In genomic region chr10:102188941-102189898, GRCh38 we compare ENCODE assay signal across 16 cellular contexts. TPM values are rescaled to one million over a fixed set of nuclear protein-coding genes. Genes with fewer than 3 reads are reported as not detected.
A peak's percentile ranks its signal among the peaks of the same experiment; 100 is the strongest.
DNase-seq lines count a peak whose midpoint lies in the region; ATAC-seq, FAIRE-seq and TF ChIP-seq lines count a peak whose summit lies in the region.
"Not testable (repeated sequence)": the region's sequence is repeated elsewhere in the genome, so short reads cannot be mapped to it uniquely, and the experiment has no call there.
"Had no signal": no experiment of that assay in that cellular context is flagged by ENCODE, and none has a peak within 500 bp of the region (broad histone marks: within the 10 kb centered on the region; RNA-seq: fewer than 3 reads in every experiment).

No MANE protein-coding gene starts in this region.

- not testable (repeated sequence) for H3K27me3 Mint-ChIP-seq in activated T-helper 17 cell treated with anti-CD3 and anti-CD28 coated beads, Interleukin-2, amount 50 U/mL, for 72 hours

- H3K9ac ChIP-seq in BLaER1 treated with 17β-estradiol and CSF1 and Interleukin-3, amounts not matched to agents 10 nM and 100 nM; HepG2 (ENCODE audit: insufficient read depth, low read depth, low read length): not testable (repeated sequence)

- not testable (repeated sequence) for FAIRE-seq in HepG2 (lab: Jason Lieb, UNC); small intestine (lab: Jason Lieb, UNC)

- peak overlapping the region in 7 of 11 experiments; percentile 7 to 61 (median 20); a peak in 7 of 22 replicates for H3K4me2 ChIP-seq in BLaER1 treated with 17β-estradiol and CSF1 and Interleukin-3, amounts not matched to agents 10 nM and 100 nM
- peak overlapping the region; percentile 9 for H3K4me2 ChIP-seq in HepG2 (ENCODE audit: low read depth, low read length)

- H3K9me3 Mint-ChIP-seq in activated T-helper 17 cell treated with anti-CD3 and anti-CD28 coated beads, Interleukin-2, amount 50 U/mL, for 72 hours = not testable (repeated sequence)

- 24% methylated on average over 5 of the region's 7 CpGs for WGBS in HepG2 (ENCODE audit: low lambda C conversion rate)
- 16 to 43% (median 23%) methylated on average over 7 of the region's 7 CpGs for WGBS in small intestine, 3 donors

- TF ChIP-seq EP300 in HepG2 (IDR thresholded peaks at IDR 0.05; ENCODE audit: low read depth in 2 of 2, low read length in 2 of 2); HepG2 (CRISPR knock-in tag; IDR thresholded peaks at IDR 0.05; ENCODE audit: borderline replicate concordance): not testable (repeated sequence)

- not testable (repeated sequence) for H3K36me3 Mint-ChIP-seq in activated T-helper 17 cell treated with anti-CD3 and anti-CD28 coated beads, Interleukin-2, amount 50 U/mL, for 72 hours (ENCODE audit: low read depth)

- H3K79me2 ChIP-seq in HepG2 (ENCODE audit: insufficient read depth, low read length) = not testable (repeated sequence)

- H3K4me1 ChIP-seq in BLaER1 treated with 17β-estradiol and CSF1 and Interleukin-3, amounts not matched to agents 10 nM and 100 nM = peaks cover 0 to 12% (median 5%) of the 10 kb centered on the region in 10 experiments; a peak in 6 of 20 replicates
- H3K4me1 ChIP-seq in HepG2 (ENCODE audit: insufficient read depth, low read length) = peaks cover 11% of the 10 kb centered on the region
- not testable (repeated sequence) for H3K4me1 ChIP-seq in small intestine (ENCODE audit: control insufficient read depth in 2 of 2, insufficient read depth in 1 of 2, low read depth in 1 of 2, low read length in 1 of 2)

- ATAC-seq in activated CD4-positive, CD25-positive, alpha-beta regulatory T cell treated with anti-CD3 and anti-CD28 coated beads, Interleukin-2, amount 50 U/mL, for 24 hours = peak; percentile 72 to 87
- peak; percentile 90 for ATAC-seq in activated T-helper 17 cell treated with anti-CD3 and anti-CD28 coated beads, Interleukin-2, amount 50 U/mL, for 72 hours (replicated peaks)
- peak; percentile 58 for ATAC-seq in HepG2

- TF ChIP-seq CTCF in GM13976 (IDR thresholded peaks at IDR 0.05; ENCODE audit: borderline replicate concordance, control extremely low read depth, extremely low read depth, insufficient read depth, missing control alignments); coronary artery (IDR thresholded peaks at IDR 0.05); HepG2 (CRISPR knock-in tag; IDR thresholded peaks at IDR 0.05): not testable (repeated sequence)

- not testable (repeated sequence) for H2AFZ ChIP-seq in HepG2 (ENCODE audit: low read length)

- CTCF ChIA-PET in HepG2 (lab: Yijun Ruan, JAX; ENCODE audit: low intra/inter-chr PET ratio, low total read pairs) = not testable (repeated sequence)

- H3K27me3 ChIP-seq in BLaER1 treated with 17β-estradiol and CSF1 and Interleukin-3, amounts not matched to agents 10 nM and 100 nM; HepG2 (ENCODE audit: control insufficient read depth in 1 of 2, insufficient read depth in 2 of 2, low read length in 2 of 2); small intestine (ENCODE audit: control insufficient read depth in 2 of 2, insufficient read depth in 2 of 2, low read length in 2 of 2): not testable (repeated sequence)

- not testable (repeated sequence) for H3K36me3 ChIP-seq in BLaER1 treated with 17β-estradiol and CSF1 and Interleukin-3, amounts not matched to agents 10 nM and 100 nM; HepG2 (replicated peaks in 1 of 2; ENCODE audit: control insufficient read depth in 1 of 2, insufficient read depth in 2 of 2, low read length in 2 of 2); small intestine (ENCODE audit: control insufficient read depth in 2 of 2, insufficient read depth in 2 of 2, low read length in 2 of 2)

- not testable (repeated sequence) for TF ChIP-seq RAD21 in HepG2 (CRISPR knock-in tag; IDR thresholded peaks at IDR 0.05)

- H3K4me3 ChIP-seq in BLaER1 treated with 17β-estradiol and CSF1 and Interleukin-3, amounts not matched to agents 10 nM and 100 nM; coronary artery; small intestine (ENCODE audit: low read depth in 1 of 2, low read length in 2 of 2): not testable (repeated sequence)
- peak overlapping the region in 1 of 3 experiments; percentile 23; a peak in 1 of 6 replicates for H3K4me3 ChIP-seq in HepG2 (replicated peaks in 1 of 3; ENCODE audit: insufficient read depth in 1 of 3, low read depth in 2 of 3, low read length in 3 of 3)

- H4K20me1 ChIP-seq in BLaER1 treated with 17β-estradiol and CSF1 and Interleukin-3, amounts not matched to agents 10 nM and 100 nM; HepG2 (ENCODE audit: insufficient read depth, low read length): not testable (repeated sequence)

- H3K4me1 Mint-ChIP-seq in activated T-helper 17 cell treated with anti-CD3 and anti-CD28 coated beads, Interleukin-2, amount 50 U/mL, for 72 hours = not testable (repeated sequence)

- BruUV-seq in HepG2 (replicated peaks; lab: Mats Ljungman, UMichigan) = not testable (repeated sequence)

- H3K27ac Mint-ChIP-seq in activated T-helper 17 cell treated with anti-CD3 and anti-CD28 coated beads, Interleukin-2, amount 50 U/mL, for 72 hours = peak overlapping the region; percentile 52

- intact Hi-C loops in HepG2 (cut with micrococcal nuclease; ENCODE audit: unreplicated experiment) = not testable (repeated sequence)

- H3K4me3 Mint-ChIP-seq in activated T-helper 17 cell treated with anti-CD3 and anti-CD28 coated beads, Interleukin-2, amount 50 U/mL, for 72 hours = peak overlapping the region; percentile 53

- peak overlapping the region in 6 of 11 experiments; percentile 3 to 42 (median 36); a peak in 6 of 22 replicates for H3K27ac ChIP-seq in BLaER1 treated with 17β-estradiol and CSF1 and Interleukin-3, amounts not matched to agents 10 nM and 100 nM
- H3K27ac ChIP-seq in coronary artery; HepG2 (ENCODE audit: extremely low read length, insufficient read depth, low read length): not testable (repeated sequence)
- H3K27ac ChIP-seq in small intestine (ENCODE audit: low read depth in 1 of 2, low read length in 1 of 2) = peak overlapping the region in 1 of 2 donors; percentile 66

- not testable (repeated sequence) for TF ChIP-seq POLR2A in HepG2 (IDR thresholded peaks at IDR 0.05; ENCODE audit: insufficient read depth in 1 of 2, low read depth in 2 of 2, low read length in 2 of 2)

- DNase-seq in GM13976 (ENCODE audit: low spot score) (peak; percentile 60), NAMALWA (ENCODE audit: low spot score) (peak; percentile 34), coronary artery (ENCODE audit: low spot score) (peak; percentile 24), small intestine (peak; percentile 60)
- DNase-seq in HepG2 (ENCODE audit: low spot score) = not testable (repeated sequence)

- peaks cover 61 to 91% (median 70%) of the 10 kb centered on the region in 11 experiments for H3K9me3 ChIP-seq in BLaER1 treated with 17β-estradiol and CSF1 and Interleukin-3, amounts not matched to agents 10 nM and 100 nM (replicated peaks in 1 of 11)
- peaks cover 34% of the 10 kb centered on the region for H3K9me3 ChIP-seq in HepG2 (ENCODE audit: low read length)
- not testable (repeated sequence) for H3K9me3 ChIP-seq in small intestine (ENCODE audit: control insufficient read depth, low read depth)

- in situ Hi-C loops in GM13976 (cut with MboI; ENCODE audit: low sequenced_read_pairs, unreplicated experiment); HepG2 (cut with HindIII; ENCODE audit: extremely low pct_ligation_motif_present, low pct_unique_long_range_greater_than_20kb): not testable (repeated sequence)

- POLR2A ChIA-PET in HepG2 (lab: Yijun Ruan, JAX) = interaction anchor here (1.1 to 1.4 kb wide), 2 partner anchors 11 to 56 kb away, joined by 3 read pairs; partner anchors contain the start of gene GBF1

RNA-seq across cellular contexts. Expression of gene ELOVL3, which starts 36.9 kb away (rescaled TPM):
- total RNA-seq in activated T-helper 17 cell treated with anti-CD3 and anti-CD28 coated beads, Interleukin-2, amount 50 U/mL, for 72 hours = under 1 TPM; 0.24 to 0.32 TPM
- 0.24 and 0.69 TPM in 2 replicates for total RNA-seq in HepG2 (2016; rRNA removed; fragmentation: Illumina TruSeq; extraction: Trizol)
- total RNA-seq in HepG2 (2016; cell fraction: cytosol; rRNA removed; fragmentation: Illumina TruSeq; extraction: Trizol; ENCODE audit: low read depth) = 0.18 and 0.20 TPM in 2 replicates
- 0.40 and 0.52 TPM in 2 replicates for total RNA-seq in HepG2 (2016; cell fraction: insoluble cytoplasmic fraction; rRNA removed; fragmentation: Illumina TruSeq; extraction: Trizol)
- 0.17 and 0.25 TPM in 2 replicates for total RNA-seq in HepG2 (2016; cell fraction: membrane; rRNA removed; fragmentation: Illumina TruSeq; extraction: Trizol)
- total RNA-seq in HepG2 (2016; cell fraction: nucleus; rRNA removed; fragmentation: Illumina TruSeq; extraction: Trizol) = 0.28 and 0.37 TPM in 2 replicates
- polyA plus RNA-seq in HepG2 (2011; rRNA removed) (0.58 and 0.76 TPM in 2 replicates), small intestine (under 1 TPM in 1 of 3 donors, not detected in 2; 0.42 TPM)
- polyA plus RNA-seq in HepG2 (2011; cell fraction: cytosol; rRNA removed) = 0.56 and 0.68 TPM in 2 replicates
- 0.47 TPM in 1 of 2 replicates, not detected in the other for polyA plus RNA-seq in HepG2 (2011; cell fraction: nucleus; rRNA removed)
- polyA plus RNA-seq in HepG2 (2012) = 0.23 and 0.27 TPM in 2 replicates
- 0.12 TPM in 1 of 2 replicates, not detected in the other for polyA plus RNA-seq in HepG2 (2016; cell fraction: cytosol; fragmentation: Illumina TruSeq; extraction: Trizol; ENCODE audit: low read depth)
- polyA plus RNA-seq in HepG2 (2016; cell fraction: insoluble cytoplasmic fraction; fragmentation: Illumina TruSeq; extraction: Trizol; ENCODE audit: low read depth) = 0.24 and 0.34 TPM in 2 replicates
- polyA plus RNA-seq in HepG2 (2016; cell fraction: membrane; fragmentation: Illumina TruSeq; extraction: Trizol; ENCODE audit: low read depth) = 0.31 TPM in 1 of 2 replicates, not detected in the other
- 0.35 and 0.46 TPM in 2 replicates for polyA plus RNA-seq in HepG2 (2016; cell fraction: nucleus; fragmentation: Illumina TruSeq; extraction: Trizol; ENCODE audit: insufficient read depth, low read depth)
- polyA minus RNA-seq in HepG2 (2011; rRNA and poly(A)+ RNA removed; ENCODE audit: low replicate concordance) = 0.24 TPM in 1 of 2 replicates, not detected in the other
- not detected in 2 replicates for polyA minus RNA-seq in HepG2 (2011; cell fraction: cytosol; rRNA and poly(A)+ RNA removed)
- not detected in 2 replicates for polyA minus RNA-seq in HepG2 (2011; cell fraction: nucleus; rRNA and poly(A)+ RNA removed)
- total RNA-seq: osteocyte; T-helper 1 cell treated with Interleukin-12 subunit alpha and Interleukin-12 subunit beta and Interleukin-4 antibody, amounts not matched to agents 30 ng/mL and 1 ng/mL, for 36 hours had no signal

RNA-seq across cellular contexts. Expression of gene NOLC1, which starts 37.0 kb away (rescaled TPM):
- 100 to 1,000 TPM in 1 of 2 donors, 10 to 100 TPM in 1; 76.9 to 168 TPM for total RNA-seq in activated T-helper 17 cell treated with anti-CD3 and anti-CD28 coated beads, Interleukin-2, amount 50 U/mL, for 72 hours
- total RNA-seq in HepG2 (2016; rRNA removed; fragmentation: Illumina TruSeq; extraction: Trizol) = 81.0 and 102 TPM in 2 replicates
- 17.2 and 19.9 TPM in 2 replicates for total RNA-seq in HepG2 (2016; cell fraction: cytosol; rRNA removed; fragmentation: Illumina TruSeq; extraction: Trizol; ENCODE audit: low read depth)
- 80.9 and 91.8 TPM in 2 replicates for total RNA-seq in HepG2 (2016; cell fraction: insoluble cytoplasmic fraction; rRNA removed; fragmentation: Illumina TruSeq; extraction: Trizol)
- 26.9 and 30.0 TPM in 2 replicates for total RNA-seq in HepG2 (2016; cell fraction: membrane; rRNA removed; fragmentation: Illumina TruSeq; extraction: Trizol)
- total RNA-seq in HepG2 (2016; cell fraction: nucleus; rRNA removed; fragmentation: Illumina TruSeq; extraction: Trizol) = 53.2 and 53.8 TPM in 2 replicates
- polyA plus RNA-seq in HepG2 (2011; rRNA removed) = 47.9 and 50.6 TPM in 2 replicates
- 40.3 and 62.0 TPM in 2 replicates for polyA plus RNA-seq in HepG2 (2011; cell fraction: cytosol; rRNA removed)
- polyA plus RNA-seq in HepG2 (2011; cell fraction: nucleus; rRNA removed) = 33.5 and 37.8 TPM in 2 replicates
- 54.4 and 57.6 TPM in 2 replicates for polyA plus RNA-seq in HepG2 (2012)
- polyA plus RNA-seq in HepG2 (2016; cell fraction: cytosol; fragmentation: Illumina TruSeq; extraction: Trizol; ENCODE audit: low read depth) = 9.9 and 10.0 TPM in 2 replicates
- 121 and 139 TPM in 2 replicates for polyA plus RNA-seq in HepG2 (2016; cell fraction: insoluble cytoplasmic fraction; fragmentation: Illumina TruSeq; extraction: Trizol; ENCODE audit: low read depth)
- 22.5 and 24.8 TPM in 2 replicates for polyA plus RNA-seq in HepG2 (2016; cell fraction: membrane; fragmentation: Illumina TruSeq; extraction: Trizol; ENCODE audit: low read depth)
- polyA plus RNA-seq in HepG2 (2016; cell fraction: nucleus; fragmentation: Illumina TruSeq; extraction: Trizol; ENCODE audit: insufficient read depth, low read depth) = 109 and 124 TPM in 2 replicates
- 29.3 and 125 TPM in 2 replicates for polyA minus RNA-seq in HepG2 (2011; rRNA and poly(A)+ RNA removed; ENCODE audit: low replicate concordance)
- polyA minus RNA-seq in HepG2 (2011; cell fraction: cytosol; rRNA and poly(A)+ RNA removed) = 38.1 and 41.4 TPM in 2 replicates
- 17.3 and 24.7 TPM in 2 replicates for polyA minus RNA-seq in HepG2 (2011; cell fraction: nucleus; rRNA and poly(A)+ RNA removed)
- polyA plus RNA-seq in small intestine = 10 to 100 TPM; 12.7 to 48.9 (median 19.7) TPM

RNA-seq across cellular contexts. Expression of gene PITX3, which starts 52.1 kb away (rescaled TPM):
- total RNA-seq in activated T-helper 17 cell treated with anti-CD3 and anti-CD28 coated beads, Interleukin-2, amount 50 U/mL, for 72 hours = under 1 TPM in 1 of 2 donors, not detected in 1; 0.17 TPM
- total RNA-seq in HepG2 (2016; rRNA removed; fragmentation: Illumina TruSeq; extraction: Trizol) = not detected in 2 replicates
- total RNA-seq in HepG2 (2016; cell fraction: cytosol; rRNA removed; fragmentation: Illumina TruSeq; extraction: Trizol; ENCODE audit: low read depth) = not detected in 2 replicates
- not detected in 2 replicates for total RNA-seq in HepG2 (2016; cell fraction: insoluble cytoplasmic fraction; rRNA removed; fragmentation: Illumina TruSeq; extraction: Trizol)
- total RNA-seq in HepG2 (2016; cell fraction: membrane; rRNA removed; fragmentation: Illumina TruSeq; extraction: Trizol) = 0.14 TPM in 1 of 2 replicates, not detected in the other
- not detected in 2 replicates for total RNA-seq in HepG2 (2016; cell fraction: nucleus; rRNA removed; fragmentation: Illumina TruSeq; extraction: Trizol)
- polyA plus RNA-seq in HepG2 (2011; rRNA removed) = not detected in 2 replicates
- 0.05 TPM in 1 of 2 replicates, not detected in the other for polyA plus RNA-seq in HepG2 (2011; cell fraction: cytosol; rRNA removed)
- 0.11 TPM in 1 of 2 replicates, not detected in the other for polyA plus RNA-seq in HepG2 (2011; cell fraction: nucleus; rRNA removed)
- polyA plus RNA-seq in HepG2 (2012) = not detected in 2 replicates
- 0.11 and 0.28 TPM in 2 replicates for polyA plus RNA-seq in HepG2 (2016; cell fraction: cytosol; fragmentation: Illumina TruSeq; extraction: Trizol; ENCODE audit: low read depth)
- not detected in 2 replicates for polyA plus RNA-seq in HepG2 (2016; cell fraction: insoluble cytoplasmic fraction; fragmentation: Illumina TruSeq; extraction: Trizol; ENCODE audit: low read depth)
- polyA plus RNA-seq in HepG2 (2016; cell fraction: membrane; fragmentation: Illumina TruSeq; extraction: Trizol; ENCODE audit: low read depth) = 0.12 TPM in 1 of 2 replicates, not detected in the other
- polyA plus RNA-seq in HepG2 (2016; cell fraction: nucleus; fragmentation: Illumina TruSeq; extraction: Trizol; ENCODE audit: insufficient read depth, low read depth) = not detected in 2 replicates
- polyA minus RNA-seq in HepG2 (2011; rRNA and poly(A)+ RNA removed; ENCODE audit: low replicate concordance) = not detected in 2 replicates
- polyA minus RNA-seq in HepG2 (2011; cell fraction: cytosol; rRNA and poly(A)+ RNA removed) = not detected in 2 replicates
- polyA minus RNA-seq in HepG2 (2011; cell fraction: nucleus; rRNA and poly(A)+ RNA removed) = not detected in 2 replicates
- not detected for polyA plus RNA-seq in small intestine
- total RNA-seq: cerebellum; M059J; mammary epithelial cell; osteocyte; subcutaneous adipose tissue; T-helper 1 cell treated with Interleukin-12 subunit alpha and Interleukin-12 subunit beta and Interleukin-4 antibody, amounts not matched to agents 30 ng/mL and 1 ng/mL, for 36 hours; ureter had no signal
- polyA plus RNA-seq: BJ, mammary epithelial cell had no signal

RNA-seq across cellular contexts. Expression of gene GBF1, which starts 56.1 kb away (rescaled TPM):
- 10 to 100 TPM; 28.5 to 38.9 TPM for total RNA-seq in activated T-helper 17 cell treated with anti-CD3 and anti-CD28 coated beads, Interleukin-2, amount 50 U/mL, for 72 hours
- total RNA-seq in HepG2 (2016; rRNA removed; fragmentation: Illumina TruSeq; extraction: Trizol) = 21.9 and 28.7 TPM in 2 replicates
- 3.2 and 4.2 TPM in 2 replicates for total RNA-seq in HepG2 (2016; cell fraction: cytosol; rRNA removed; fragmentation: Illumina TruSeq; extraction: Trizol; ENCODE audit: low read depth)
- total RNA-seq in HepG2 (2016; cell fraction: insoluble cytoplasmic fraction; rRNA removed; fragmentation: Illumina TruSeq; extraction: Trizol) = 22.3 and 26.2 TPM in 2 replicates
- total RNA-seq in HepG2 (2016; cell fraction: membrane; rRNA removed; fragmentation: Illumina TruSeq; extraction: Trizol) = 7.6 and 8.1 TPM in 2 replicates
- total RNA-seq in HepG2 (2016; cell fraction: nucleus; rRNA removed; fragmentation: Illumina TruSeq; extraction: Trizol) = 23.7 and 28.1 TPM in 2 replicates
- 17.1 and 17.6 TPM in 2 replicates for polyA plus RNA-seq in HepG2 (2011; rRNA removed)
- polyA plus RNA-seq in HepG2 (2011; cell fraction: cytosol; rRNA removed) = 6.6 and 6.8 TPM in 2 replicates
- polyA plus RNA-seq in HepG2 (2011; cell fraction: nucleus; rRNA removed) = 33.9 and 34.6 TPM in 2 replicates
- 17.5 and 19.2 TPM in 2 replicates for polyA plus RNA-seq in HepG2 (2012)
- polyA plus RNA-seq in HepG2 (2016; cell fraction: cytosol; fragmentation: Illumina TruSeq; extraction: Trizol; ENCODE audit: low read depth) = 1.1 and 1.4 TPM in 2 replicates
- polyA plus RNA-seq in HepG2 (2016; cell fraction: insoluble cytoplasmic fraction; fragmentation: Illumina TruSeq; extraction: Trizol; ENCODE audit: low read depth) = 13.0 and 19.5 TPM in 2 replicates
- polyA plus RNA-seq in HepG2 (2016; cell fraction: membrane; fragmentation: Illumina TruSeq; extraction: Trizol; ENCODE audit: low read depth) = 2.5 and 3.3 TPM in 2 replicates
- polyA plus RNA-seq in HepG2 (2016; cell fraction: nucleus; fragmentation: Illumina TruSeq; extraction: Trizol; ENCODE audit: insufficient read depth, low read depth) = 34.6 and 42.2 TPM in 2 replicates
- 41.9 and 48.3 TPM in 2 replicates for polyA minus RNA-seq in HepG2 (2011; rRNA and poly(A)+ RNA removed; ENCODE audit: low replicate concordance)
- 21.2 and 23.7 TPM in 2 replicates for polyA minus RNA-seq in HepG2 (2011; cell fraction: cytosol; rRNA and poly(A)+ RNA removed)
- 31.8 and 43.1 TPM in 2 replicates for polyA minus RNA-seq in HepG2 (2011; cell fraction: nucleus; rRNA and poly(A)+ RNA removed)
- 10 to 100 TPM; 13.2 to 20.4 (median 16.5) TPM for polyA plus RNA-seq in small intestine

RNA-seq across cellular contexts. Expression of gene PPRC1, which starts 56.4 kb away (rescaled TPM):
- total RNA-seq in activated T-helper 17 cell treated with anti-CD3 and anti-CD28 coated beads, Interleukin-2, amount 50 U/mL, for 72 hours = 10 to 100 TPM; 34.5 to 71.3 TPM
- total RNA-seq in HepG2 (2016; rRNA removed; fragmentation: Illumina TruSeq; extraction: Trizol) = 19.0 and 24.2 TPM in 2 replicates
- 7.2 and 10.9 TPM in 2 replicates for total RNA-seq in HepG2 (2016; cell fraction: cytosol; rRNA removed; fragmentation: Illumina TruSeq; extraction: Trizol; ENCODE audit: low read depth)
- 16.2 and 25.6 TPM in 2 replicates for total RNA-seq in HepG2 (2016; cell fraction: insoluble cytoplasmic fraction; rRNA removed; fragmentation: Illumina TruSeq; extraction: Trizol)
- total RNA-seq in HepG2 (2016; cell fraction: membrane; rRNA removed; fragmentation: Illumina TruSeq; extraction: Trizol) = 10.3 and 12.7 TPM in 2 replicates
- 31.9 and 36.2 TPM in 2 replicates for total RNA-seq in HepG2 (2016; cell fraction: nucleus; rRNA removed; fragmentation: Illumina TruSeq; extraction: Trizol)
- polyA plus RNA-seq in HepG2 (2011; rRNA removed) = 18.7 and 21.3 TPM in 2 replicates
- 7.1 and 7.2 TPM in 2 replicates for polyA plus RNA-seq in HepG2 (2011; cell fraction: cytosol; rRNA removed)
- 57.6 and 66.0 TPM in 2 replicates for polyA plus RNA-seq in HepG2 (2011; cell fraction: nucleus; rRNA removed)
- 21.1 and 29.8 TPM in 2 replicates for polyA plus RNA-seq in HepG2 (2012)
- polyA plus RNA-seq in HepG2 (2016; cell fraction: cytosol; fragmentation: Illumina TruSeq; extraction: Trizol; ENCODE audit: low read depth) = 2.5 and 2.9 TPM in 2 replicates
- polyA plus RNA-seq in HepG2 (2016; cell fraction: insoluble cytoplasmic fraction; fragmentation: Illumina TruSeq; extraction: Trizol; ENCODE audit: low read depth) = 21.7 and 29.6 TPM in 2 replicates
- polyA plus RNA-seq in HepG2 (2016; cell fraction: membrane; fragmentation: Illumina TruSeq; extraction: Trizol; ENCODE audit: low read depth) = 4.7 and 6.5 TPM in 2 replicates
- 102 and 107 TPM in 2 replicates for polyA plus RNA-seq in HepG2 (2016; cell fraction: nucleus; fragmentation: Illumina TruSeq; extraction: Trizol; ENCODE audit: insufficient read depth, low read depth)
- polyA minus RNA-seq in HepG2 (2011; rRNA and poly(A)+ RNA removed; ENCODE audit: low replicate concordance) = 68.7 and 95.3 TPM in 2 replicates
- polyA minus RNA-seq in HepG2 (2011; cell fraction: cytosol; rRNA and poly(A)+ RNA removed) = 12.3 and 14.3 TPM in 2 replicates
- 42.9 and 47.7 TPM in 2 replicates for polyA minus RNA-seq in HepG2 (2011; cell fraction: nucleus; rRNA and poly(A)+ RNA removed)
- polyA plus RNA-seq in small intestine = 10 to 100 TPM in 1 of 3 donors, 1 to 10 TPM in 2; 4.5 to 15.5 (median 8.4) TPM
